ENCODE assay signal across 8 cellular contexts in the genomic region with DNA sequence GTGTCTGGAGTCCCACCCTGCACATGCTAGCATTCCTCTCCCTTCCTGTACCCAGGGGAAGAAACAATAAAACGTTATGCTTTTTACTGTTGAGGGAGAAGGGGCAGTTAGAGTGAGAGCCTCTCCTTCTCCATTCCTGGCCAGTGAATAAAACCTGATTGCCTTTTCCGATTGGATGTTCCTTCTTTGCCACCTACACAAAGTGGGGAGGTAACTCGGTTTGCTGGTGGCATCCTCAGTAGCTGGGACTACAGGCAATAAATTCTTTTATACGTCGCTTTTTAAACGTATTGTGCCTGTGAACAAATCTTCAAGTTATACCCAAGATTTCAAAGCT. TPM values are rescaled to one million over a fixed set of nuclear protein-coding genes. Genes with fewer than 3 reads are reported as not detected.
DNase-seq lines count a peak whose midpoint lies in the region; ATAC-seq lines count a peak whose summit lies in the region.

No MANE protein-coding gene starts in this region.

- no peaks in the 10 kb centered on the region for H3K27me3 Mint-ChIP-seq in T-helper 1 cell treated with Interleukin-12 subunit alpha and Interleukin-12 subunit beta and Interleukin-4 antibody, amounts not matched to agents 30 μg/mL and 1 μg/mL, for 36 hours (ENCODE audit: low read depth)
- no peaks in the 10 kb centered on the region for H3K27me3 Mint-ChIP-seq in activated CD8-positive, alpha-beta T cell treated with anti-CD3 and anti-CD28 coated beads, Interleukin-2, amount 10 ng/mL, durations not matched to agents 7 days and 5 days (ENCODE audit: low read depth)

- peak overlapping the region; percentile 92 for H3K27ac Mint-ChIP-seq in T-helper 1 cell treated with Interleukin-12 subunit alpha and Interleukin-12 subunit beta and Interleukin-4 antibody, amounts not matched to agents 30 μg/mL and 1 μg/mL, for 36 hours
- peak overlapping the region; percentile 96 for H3K27ac Mint-ChIP-seq in activated CD8-positive, alpha-beta T cell treated with anti-CD3 and anti-CD28 coated beads, Interleukin-2, amount 10 ng/mL, durations not matched to agents 7 days and 5 days

- peaks cover 14% of the 10 kb centered on the region for H3K4me1 Mint-ChIP-seq in T-helper 1 cell treated with Interleukin-12 subunit alpha and Interleukin-12 subunit beta and Interleukin-4 antibody, amounts not matched to agents 30 μg/mL and 1 μg/mL, for 36 hours (ENCODE audit: low read depth)
- H3K4me1 Mint-ChIP-seq in activated CD8-positive, alpha-beta T cell treated with anti-CD3 and anti-CD28 coated beads, Interleukin-2, amount 10 ng/mL, durations not matched to agents 7 days and 5 days (ENCODE audit: low read depth), result peaks cover 24% of the 10 kb centered on the region

- H3K9me3 ChIP-seq in iPS-20b (ENCODE audit: insufficient read depth, low read depth, low read length), result no peaks in the 10 kb centered on the region
- H3K9me3 ChIP-seq in stomach smooth muscle (ENCODE audit: control insufficient read depth in 2 of 2, low read length in 2 of 2), result no peaks in the 10 kb centered on the region

- no peak for ATAC-seq in activated CD8-positive, alpha-beta T cell treated with anti-CD3 and anti-CD28 coated beads, Interleukin-2, amount 10 ng/mL, durations not matched to agents 7 days and 5 days
- no peak for ATAC-seq in HG03354 (IDR thresholded peaks at IDR 0.05; ENCODE audit: poor library complexity, severe bottlenecking, unreplicated experiment)
- ATAC-seq in GM19463 (IDR thresholded peaks at IDR 0.05; ENCODE audit: unreplicated experiment), result no peak

- no peaks in the 10 kb centered on the region for H3K9me3 Mint-ChIP-seq in T-helper 1 cell treated with Interleukin-12 subunit alpha and Interleukin-12 subunit beta and Interleukin-4 antibody, amounts not matched to agents 30 μg/mL and 1 μg/mL, for 36 hours
- H3K9me3 Mint-ChIP-seq in activated CD8-positive, alpha-beta T cell treated with anti-CD3 and anti-CD28 coated beads, Interleukin-2, amount 10 ng/mL, durations not matched to agents 7 days and 5 days (ENCODE audit: insufficient read depth), result no peaks in the 10 kb centered on the region

- DNase-seq in T-helper 1 cell (no peak), GM19238 (ENCODE audit: insufficient read length, low spot score) (no peak)
- no peak for DNase-seq in activated CD8-positive, alpha-beta T cell treated with anti-CD3 and anti-CD28 coated beads, Interleukin-2, amount 10 ng/mL, durations not matched to agents 7 days and 5 days

- H3K4me3 Mint-ChIP-seq in T-helper 1 cell treated with Interleukin-12 subunit alpha and Interleukin-12 subunit beta and Interleukin-4 antibody, amounts not matched to agents 30 μg/mL and 1 μg/mL, for 36 hours, result peak overlapping the region; percentile 90
- H3K4me3 Mint-ChIP-seq in activated CD8-positive, alpha-beta T cell treated with anti-CD3 and anti-CD28 coated beads, Interleukin-2, amount 10 ng/mL, durations not matched to agents 7 days and 5 days, result peak overlapping the region; percentile 93

- peaks cover 13% of the 10 kb centered on the region; the same call in 1 of the 2 replicates for H3K4me1 ChIP-seq in iPS-20b (ENCODE audit: insufficient read depth, low read length)
- peaks cover 13% of the 10 kb centered on the region for H3K4me1 ChIP-seq in stomach smooth muscle (ENCODE audit: control insufficient read depth, insufficient read depth, low read length)

- POLR2A ChIA-PET in activated CD8-positive, alpha-beta T cell treated with anti-CD3 and anti-CD28 coated beads, Interleukin-2, amount 10 ng/mL, durations not matched to agents 7 days and 5 days (lab: Charles Lee), result interaction anchor here (0.6 to 3.4 kb wide), 6 partner anchors 13 to 175 kb away, joined by 3 to 36 read pairs (median 6); a partner anchor contains a TSS

- H3K27ac ChIP-seq in iPS-20b (ENCODE audit: low read length) (no peak overlapping the region), stomach smooth muscle (ENCODE audit: low read length) (peak overlapping the region; percentile 70)

- H3K36me3 ChIP-seq in iPS-20b (ENCODE audit: insufficient read depth, low read depth, low read length) (no peaks in the 10 kb centered on the region), stomach smooth muscle (ENCODE audit: control insufficient read depth in 2 of 2, insufficient read depth in 2 of 2, low read length in 2 of 2) (peaks cover 0 to 5% of the 10 kb centered on the region in 2 donors)

- peaks cover 3% of the 10 kb centered on the region; the same call in 1 of the 2 replicates for H3K27me3 ChIP-seq in iPS-20b (ENCODE audit: insufficient read depth, low read length)
- no peaks in the 10 kb centered on the region for H3K27me3 ChIP-seq in stomach smooth muscle (ENCODE audit: control insufficient read depth in 1 of 2, insufficient read depth in 2 of 2, low read length in 2 of 2)

- peaks cover 23% of the 10 kb centered on the region for H3K36me3 Mint-ChIP-seq in T-helper 1 cell treated with Interleukin-12 subunit alpha and Interleukin-12 subunit beta and Interleukin-4 antibody, amounts not matched to agents 30 μg/mL and 1 μg/mL, for 36 hours (ENCODE audit: low read depth)
- peaks cover 38% of the 10 kb centered on the region for H3K36me3 Mint-ChIP-seq in activated CD8-positive, alpha-beta T cell treated with anti-CD3 and anti-CD28 coated beads, Interleukin-2, amount 10 ng/mL, durations not matched to agents 7 days and 5 days (ENCODE audit: low read depth)

- H3K9ac ChIP-seq in iPS-20b (ENCODE audit: low read depth, low read length) (peak overlapping the region; percentile 70; the same call in 1 of the 2 replicates), stomach smooth muscle (ENCODE audit: low read length in 2 of 2) (peak overlapping the region; percentile 54 to 74)

- H3K4me3 ChIP-seq in iPS-20b (ENCODE audit: low read length) (peak overlapping the region; percentile 62), stomach smooth muscle (ENCODE audit: low read length in 2 of 2) (peak overlapping the region; percentile 58 to 81)

- CTCF ChIA-PET in activated CD8-positive, alpha-beta T cell treated with anti-CD3 and anti-CD28 coated beads, Interleukin-2, amount 10 ng/mL, durations not matched to agents 7 days and 5 days (lab: Charles Lee), result interaction anchor here (0.7 to 1.4 kb wide), 16 partner anchors 12 to 187 kb away, joined by 3 to 8 read pairs (median 3); a partner anchor contains a TSS

RNA-seq across cellular contexts. Expression of a gene that starts 0.7 kb away (rescaled TPM):
- 10 to 100 TPM; 36.6 to 40.3 TPM for total RNA-seq in activated CD8-positive, alpha-beta T cell treated with anti-CD3 and anti-CD28 coated beads, Interleukin-2, amount 10 ng/mL, durations not matched to agents 7 days and 5 days

RNA-seq across cellular contexts. Expression of a gene that starts 13.7 kb away (rescaled TPM):
- 100 to 1,000 TPM; 222 to 230 TPM for total RNA-seq in activated CD8-positive, alpha-beta T cell treated with anti-CD3 and anti-CD28 coated beads, Interleukin-2, amount 10 ng/mL, durations not matched to agents 7 days and 5 days

RNA-seq across cellular contexts. Expression of a gene that starts 25.1 kb away (rescaled TPM):
- total RNA-seq in activated CD8-positive, alpha-beta T cell treated with anti-CD3 and anti-CD28 coated beads, Interleukin-2, amount 10 ng/mL, durations not matched to agents 7 days and 5 days, result 1 to 10 TPM; 4.7 to 4.8 TPM

RNA-seq across cellular contexts. Expression of a gene that starts 29.3 kb away (rescaled TPM):
- not detected for total RNA-seq in activated CD8-positive, alpha-beta T cell treated with anti-CD3 and anti-CD28 coated beads, Interleukin-2, amount 10 ng/mL, durations not matched to agents 7 days and 5 days

RNA-seq across cellular contexts. Expression of a gene that starts 41.6 kb away (rescaled TPM):
- not detected for total RNA-seq in activated CD8-positive, alpha-beta T cell treated with anti-CD3 and anti-CD28 coated beads, Interleukin-2, amount 10 ng/mL, durations not matched to agents 7 days and 5 days
